In genomic region chr17:60151355-60151754, GRCh38 we compare ENCODE assay signal across 1 cellular context.
TF ChIP-seq lines count a peak whose summit lies in the region.

No MANE protein-coding gene starts in this region.

TF ChIP-seq in GM23338, 12 proteins besides CTCF, POLR2A, EP300 and RAD21 (continued from another document):
- TF ChIP-seq ZNF462 (CRISPR knock-in tag; IDR thresholded peaks at IDR 0.05) = no peak
- TF ChIP-seq POLR2AphosphoS5 (IDR thresholded peaks at IDR 0.05; ENCODE audit: low read depth) = no peak
TF ChIP-seq in GM23338: peak in this region for 0.
